ENCODE assay signal across 11 cellular contexts in the genomic region with DNA sequence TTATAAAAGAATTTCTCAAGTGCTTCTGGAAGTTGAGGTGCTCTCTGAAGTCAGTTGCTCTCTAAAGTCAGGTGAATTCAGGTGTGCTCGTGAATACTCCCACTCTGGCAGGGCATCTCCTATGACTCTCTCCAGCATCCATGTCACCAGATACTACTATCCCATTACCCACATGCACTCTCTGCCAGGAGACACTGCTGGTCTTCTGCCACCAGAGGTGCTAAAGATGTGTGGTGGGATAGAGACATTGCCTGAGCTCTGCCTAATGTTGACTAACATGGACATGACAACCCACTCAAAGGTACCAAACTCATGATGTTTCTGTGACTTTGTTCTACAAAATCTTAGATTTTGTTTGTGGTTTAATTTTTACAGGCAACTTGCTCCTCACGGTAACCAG.
DNase-seq lines count a peak whose midpoint lies in the region; ATAC-seq and TF ChIP-seq lines count a peak whose summit lies in the region.
"Had no signal": no experiment of that assay in that cellular context is flagged by ENCODE, and none has a peak within 500 bp of the region (broad histone marks: within the 10 kb centered on the region; RNA-seq: fewer than 3 reads in every experiment).

No MANE protein-coding gene starts in this region.

- H3K9me2 ChIP-seq in GM23338 (ENCODE audit: insufficient read depth): no peaks in the 10 kb centered on the region

- DNase-seq in GM06990 (ENCODE audit: extremely low read depth, insufficient read length) (no peak), GM23338 (ENCODE audit: low spot score) (peak; percentile 52), Panc1 (ENCODE audit: low read depth, low spot score) (no peak), kidney epithelial cell (ENCODE audit: low read depth) (no peak), NCI-H2081 (lab: John Stamatoyannopoulos, UW) (no peak), GM19238 (ENCODE audit: insufficient read length, low spot score) (no peak)
- DNase-seq: hypothalamus, naive B cell, T-helper 9 cell, testis had no signal

- H3K4me1 Mint-ChIP-seq in GM23338: no peaks in the 10 kb centered on the region
- H3K4me1 Mint-ChIP-seq: naive B cell had no signal

- H3K27ac ChIP-seq in GM23338 (ENCODE audit: low read depth): no peak overlapping the region
- no peak overlapping the region for H3K27ac ChIP-seq in Panc1 (ENCODE audit: low read length)
- H3K27ac ChIP-seq: testis had no signal

- no peaks in the 10 kb centered on the region for H3K9me3 ChIP-seq in Panc1 (ENCODE audit: control insufficient read depth, insufficient read depth, low read depth, low read length)
- H3K9me3 ChIP-seq: testis had no signal

- peaks cover 5% of the 10 kb centered on the region; the same call in 1 of the 3 replicates for H3K36me3 Mint-ChIP-seq in GM23338 (ENCODE audit: low read depth)

- H3K9me3 Mint-ChIP-seq in GM23338: peaks cover 19% of the 10 kb centered on the region

- no peaks in the 10 kb centered on the region for H3K4me1 ChIP-seq in GM23338 (ENCODE audit: insufficient read depth)
- H3K4me1 ChIP-seq in Panc1 (ENCODE audit: control insufficient read depth, insufficient read depth, low read length): no peaks in the 10 kb centered on the region
- H3K4me1 ChIP-seq: testis had no signal

- H4K20me1 ChIP-seq in GM23338 (replicated peaks; ENCODE audit: insufficient read depth): no peaks in the 10 kb centered on the region

- no peak overlapping the region for H3K27ac Mint-ChIP-seq in GM23338
- H3K27ac Mint-ChIP-seq: naive B cell had no signal

- CTCF ChIA-PET in Panc1 (lab: Charles Lee): no interaction called here

- H3K4me3 Mint-ChIP-seq in GM23338: no peak overlapping the region
- H3K4me3 Mint-ChIP-seq: naive B cell had no signal

- H3K4me3 ChIP-seq in GM06990 (replicated peaks; ENCODE audit: low read depth, low read length) (no peak overlapping the region), GM23338 (no peak overlapping the region), Panc1 (ENCODE audit: low read depth in 2 of 2, low read length in 2 of 2) (no peak overlapping the region), kidney epithelial cell (ENCODE audit: low read depth, low read length) (no peak overlapping the region)
- H3K4me3 ChIP-seq: testis had no signal

- H3K36me3 ChIP-seq in GM06990 (ENCODE audit: control insufficient read depth, insufficient read depth, low read length) (no peaks in the 10 kb centered on the region), GM23338 (ENCODE audit: insufficient read depth) (no peaks in the 10 kb centered on the region), Panc1 (ENCODE audit: control insufficient read depth, insufficient read depth, low read length) (no peaks in the 10 kb centered on the region), kidney epithelial cell (ENCODE audit: control insufficient read depth, insufficient read depth, low read length) (no peaks in the 10 kb centered on the region)

- peaks cover 3% of the 10 kb centered on the region for H3K27me3 Mint-ChIP-seq in GM23338 (ENCODE audit: insufficient read depth, low read depth, poor library complexity)

- POLR2A ChIA-PET in Panc1 (lab: Charles Lee): no interaction called here

- no peaks in the 10 kb centered on the region for H3K79me2 ChIP-seq in GM23338 (replicated peaks; ENCODE audit: insufficient read depth)

- no TSS peak for BruUV-seq in Panc1 (replicated peaks; lab: Mats Ljungman, UMichigan)

- H3F3A ChIP-seq in GM23338 (replicated peaks; ENCODE audit: low read depth): no peaks in the 10 kb centered on the region

- no peak overlapping the region for H2AFZ ChIP-seq in GM23338

- H3K4me2 ChIP-seq in GM23338: no peak overlapping the region

- no peaks in the 10 kb centered on the region for H3K27me3 ChIP-seq in GM06990 (replicated peaks; ENCODE audit: control insufficient read depth, insufficient read depth, low read length)
- no peaks in the 10 kb centered on the region for H3K27me3 ChIP-seq in GM23338 (ENCODE audit: insufficient read depth)
- H3K27me3 ChIP-seq in Panc1 (ENCODE audit: control insufficient read depth, insufficient read depth, low read length): no peaks in the 10 kb centered on the region
- H3K27me3 ChIP-seq in kidney epithelial cell (ENCODE audit: control insufficient read depth, insufficient read depth, low read length): no peaks in the 10 kb centered on the region
- H3K27me3 ChIP-seq: testis had no signal

- intact Hi-C loops in Panc1 (cut with micrococcal nuclease; ENCODE audit: unreplicated experiment): no loop called here

- in situ Hi-C loops in Panc1 (cut with HindIII; ENCODE audit: low pct_unique_long_range_greater_than_20kb, low sequenced_read_pairs): no loop called here

- peak; percentile 97 for ATAC-seq in GM23338
- peak; percentile 74; the same call in 1 of the 2 replicates for ATAC-seq in Panc1
- no peak for ATAC-seq in HG03378 (IDR thresholded peaks at IDR 0.05; ENCODE audit: unreplicated experiment)

- TF ChIP-seq CTCF in GM06990 (IDR thresholded peaks at IDR 0.05; ENCODE audit: insufficient read depth, low read length, poor library complexity, severe bottlenecking): peak; percentile 55
- TF ChIP-seq CTCF in GM23338 (conservative IDR thresholded peaks at IDR 0.05; ENCODE audit: low read depth in 2 of 2): peak; percentile 53 to 56; a peak in 3 of 4 replicates
- peak; percentile 39 for TF ChIP-seq CTCF in Panc1 (IDR thresholded peaks at IDR 0.05)
- peak; percentile 19 for TF ChIP-seq CTCF in kidney epithelial cell (IDR thresholded peaks at IDR 0.05; ENCODE audit: insufficient read depth, low read length, poor library complexity, severe bottlenecking)

TF ChIP-seq in GM23338, 12 proteins besides CTCF, POLR2A, EP300 and RAD21 (continues in another document):
- TF ChIP-seq, protein P1, sequence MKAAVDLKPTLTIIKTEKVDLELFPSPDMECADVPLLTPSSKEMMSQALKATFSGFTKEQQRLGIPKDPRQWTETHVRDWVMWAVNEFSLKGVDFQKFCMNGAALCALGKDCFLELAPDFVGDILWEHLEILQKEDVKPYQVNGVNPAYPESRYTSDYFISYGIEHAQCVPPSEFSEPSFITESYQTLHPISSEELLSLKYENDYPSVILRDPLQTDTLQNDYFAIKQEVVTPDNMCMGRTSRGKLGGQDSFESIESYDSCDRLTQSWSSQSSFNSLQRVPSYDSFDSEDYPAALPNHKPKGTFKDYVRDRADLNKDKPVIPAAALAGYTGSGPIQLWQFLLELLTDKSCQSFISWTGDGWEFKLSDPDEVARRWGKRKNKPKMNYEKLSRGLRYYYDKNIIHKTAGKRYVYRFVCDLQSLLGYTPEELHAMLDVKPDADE (IDR thresholded peaks at IDR 0.05): no peak
- TF ChIP-seq, protein P2, sequence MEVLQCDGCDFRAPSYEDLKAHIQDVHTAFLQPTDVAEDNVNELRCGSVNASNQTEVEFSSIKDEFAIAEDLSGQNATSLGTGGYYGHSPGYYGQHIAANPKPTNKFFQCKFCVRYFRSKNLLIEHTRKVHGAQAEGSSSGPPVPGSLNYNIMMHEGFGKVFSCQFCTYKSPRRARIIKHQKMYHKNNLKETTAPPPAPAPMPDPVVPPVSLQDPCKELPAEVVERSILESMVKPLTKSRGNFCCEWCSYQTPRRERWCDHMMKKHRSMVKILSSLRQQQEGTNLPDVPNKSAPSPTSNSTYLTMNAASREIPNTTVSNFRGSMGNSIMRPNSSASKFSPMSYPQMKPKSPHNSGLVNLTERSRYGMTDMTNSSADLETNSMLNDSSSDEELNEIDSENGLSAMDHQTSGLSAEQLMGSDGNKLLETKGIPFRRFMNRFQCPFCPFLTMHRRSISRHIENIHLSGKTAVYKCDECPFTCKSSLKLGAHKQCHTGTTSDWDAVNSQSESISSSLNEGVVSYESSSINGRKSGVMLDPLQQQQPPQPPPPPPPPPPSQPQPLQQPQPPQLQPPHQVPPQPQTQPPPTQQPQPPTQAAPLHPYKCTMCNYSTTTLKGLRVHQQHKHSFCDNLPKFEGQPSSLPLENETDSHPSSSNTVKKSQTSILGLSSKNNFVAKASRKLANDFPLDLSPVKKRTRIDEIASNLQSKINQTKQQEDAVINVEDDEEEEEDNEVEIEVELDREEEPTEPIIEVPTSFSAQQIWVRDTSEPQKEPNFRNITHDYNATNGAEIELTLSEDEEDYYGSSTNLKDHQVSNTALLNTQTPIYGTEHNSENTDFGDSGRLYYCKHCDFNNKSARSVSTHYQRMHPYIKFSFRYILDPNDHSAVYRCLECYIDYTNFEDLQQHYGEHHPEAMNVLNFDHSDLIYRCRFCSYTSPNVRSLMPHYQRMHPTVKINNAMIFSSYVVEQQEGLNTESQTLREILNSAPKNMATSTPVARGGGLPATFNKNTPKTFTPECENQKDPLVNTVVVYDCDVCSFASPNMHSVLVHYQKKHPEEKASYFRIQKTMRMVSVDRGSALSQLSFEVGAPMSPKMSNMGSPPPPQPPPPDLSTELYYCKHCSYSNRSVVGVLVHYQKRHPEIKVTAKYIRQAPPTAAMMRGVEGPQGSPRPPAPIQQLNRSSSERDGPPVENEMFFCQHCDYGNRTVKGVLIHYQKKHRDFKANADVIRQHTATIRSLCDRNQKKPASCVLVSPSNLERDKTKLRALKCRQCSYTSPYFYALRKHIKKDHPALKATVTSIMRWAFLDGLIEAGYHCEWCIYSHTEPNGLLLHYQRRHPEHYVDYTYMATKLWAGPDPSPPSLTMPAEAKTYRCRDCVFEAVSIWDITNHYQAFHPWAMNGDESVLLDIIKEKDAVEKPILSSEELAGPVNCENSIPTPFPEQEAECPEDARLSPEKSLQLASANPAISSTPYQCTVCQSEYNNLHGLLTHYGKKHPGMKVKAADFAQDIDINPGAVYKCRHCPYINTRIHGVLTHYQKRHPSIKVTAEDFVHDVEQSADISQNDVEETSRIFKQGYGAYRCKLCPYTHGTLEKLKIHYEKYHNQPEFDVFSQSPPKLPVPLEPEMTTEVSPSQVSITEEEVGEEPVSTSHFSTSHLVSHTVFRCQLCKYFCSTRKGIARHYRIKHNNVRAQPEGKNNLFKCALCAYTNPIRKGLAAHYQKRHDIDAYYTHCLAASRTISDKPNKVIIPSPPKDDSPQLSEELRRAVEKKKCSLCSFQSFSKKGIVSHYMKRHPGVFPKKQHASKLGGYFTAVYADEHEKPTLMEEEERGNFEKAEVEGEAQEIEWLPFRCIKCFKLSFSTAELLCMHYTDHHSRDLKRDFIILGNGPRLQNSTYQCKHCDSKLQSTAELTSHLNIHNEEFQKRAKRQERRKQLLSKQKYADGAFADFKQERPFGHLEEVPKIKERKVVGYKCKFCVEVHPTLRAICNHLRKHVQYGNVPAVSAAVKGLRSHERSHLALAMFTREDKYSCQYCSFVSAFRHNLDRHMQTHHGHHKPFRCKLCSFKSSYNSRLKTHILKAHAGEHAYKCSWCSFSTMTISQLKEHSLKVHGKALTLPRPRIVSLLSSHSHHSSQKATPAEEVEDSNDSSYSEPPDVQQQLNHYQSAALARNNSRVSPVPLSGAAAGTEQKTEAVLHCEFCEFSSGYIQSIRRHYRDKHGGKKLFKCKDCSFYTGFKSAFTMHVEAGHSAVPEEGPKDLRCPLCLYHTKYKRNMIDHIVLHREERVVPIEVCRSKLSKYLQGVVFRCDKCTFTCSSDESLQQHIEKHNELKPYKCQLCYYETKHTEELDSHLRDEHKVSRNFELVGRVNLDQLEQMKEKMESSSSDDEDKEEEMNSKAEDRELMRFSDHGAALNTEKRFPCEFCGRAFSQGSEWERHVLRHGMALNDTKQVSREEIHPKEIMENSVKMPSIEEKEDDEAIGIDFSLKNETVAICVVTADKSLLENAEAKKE (CRISPR knock-in tag; IDR thresholded peaks at IDR 0.05): 0 out of 2 replicates have a peak, but pooled peaks have one; percentile 35
- TF ChIP-seq CREB1 (CRISPR knock-in tag; IDR thresholded peaks at IDR 0.05; ENCODE audit: low read depth): no peak
